ENCODE assay signal across 10 cellular contexts in genomic region chr1:225437710-225438437, GRCh38. TPM values are rescaled to one million over a fixed set of nuclear protein-coding genes. Genes with fewer than 3 reads are reported as not detected.
A peak's percentile ranks its signal among the peaks of the same experiment; 100 is the strongest.
DNase-seq lines count a peak whose midpoint lies in the region; ATAC-seq, FAIRE-seq and TF ChIP-seq lines count a peak whose summit lies in the region.
"Had no signal": no experiment of that assay in that cellular context is flagged by ENCODE, and none has a peak within 500 bp of the region (broad histone marks: within the 10 kb centered on the region; RNA-seq: fewer than 3 reads in every experiment).

No MANE protein-coding gene starts in this region.

- RAD21 ChIA-PET in GM12878 (lab: Charles Lee; ENCODE audit: unreplicated experiment): no interaction called here

- TF ChIP-seq CTCF in Caco-2 (IDR thresholded peaks at IDR 0.05; ENCODE audit: insufficient read depth in 1 of 2, low read depth in 1 of 2, low read length in 1 of 2, severe bottlenecking in 1 of 2, unreplicated experiment in 1 of 2) (peak; percentile 17 to 36), LNCAP (IDR thresholded peaks at IDR 0.05) (peak; percentile 33; the same call in 1 of the 2 replicates), GM12878 (IDR thresholded peaks at IDR 0.05 in 2 of 3, conservative IDR thresholded peaks at IDR 0.05 in 1 of 3; ENCODE audit: control insufficient read depth in 2 of 3, extremely low read depth in 1 of 3, insufficient read depth in 1 of 3, low read depth in 3 of 3, low read length in 3 of 3) (peak; percentile 24 to 28 (median 26); a peak in 3 of 6 replicates)

- in situ Hi-C loops in GM12878 (cut with MboI): no loop called here

- no peak for TF ChIP-seq RAD21 in GM12878 (IDR thresholded peaks at IDR 0.05; ENCODE audit: insufficient read depth, low read depth, low read length)

- no peak overlapping the region for H3K14ac ChIP-seq in mesenchymal stem cell (ENCODE audit: low read length in 2 of 2)

- H2BK5ac ChIP-seq in mesenchymal stem cell (ENCODE audit: low read depth, low read length, poor library complexity, severe bottlenecking): no peak overlapping the region

- no peaks in the 10 kb centered on the region for H3K79me1 ChIP-seq in mesenchymal stem cell (replicated peaks; ENCODE audit: low read length, poor library complexity, severe bottlenecking)

- H4K91ac ChIP-seq in mesenchymal stem cell (ENCODE audit: low read length): no peak overlapping the region

- peaks cover 19% of the 10 kb centered on the region for H3K4me1 Mint-ChIP-seq in Caco-2 (ENCODE audit: low read depth, unreplicated experiment)

- H2AK5ac ChIP-seq in mesenchymal stem cell (ENCODE audit: low read length, severe bottlenecking): peak overlapping the region; percentile 54

- H3K9me3 ChIP-seq in Caco-2 (no peaks in the 10 kb centered on the region), GM12878 (replicated peaks; ENCODE audit: control insufficient read depth, insufficient read depth, low read length) (no peaks in the 10 kb centered on the region), mesenchymal stem cell (ENCODE audit: control insufficient read depth, low read length) (no peaks in the 10 kb centered on the region)

- BruUV-seq in Caco-2 (replicated peaks; lab: Mats Ljungman, UMichigan): no TSS peak
- no TSS peak for BruUV-seq in GM12878 (replicated peaks; lab: Mats Ljungman, UMichigan)

- no peak overlapping the region for H3K27ac Mint-ChIP-seq in Caco-2 (ENCODE audit: unreplicated experiment)

- no peak overlapping the region for H4K8ac ChIP-seq in mesenchymal stem cell (ENCODE audit: low read length)

- no peak for FAIRE-seq in GM12878 (lab: Jason Lieb, UNC)
- FAIRE-seq: GM18507 had no signal

- H3K4me2 ChIP-seq in GM12878 (ENCODE audit: control insufficient read depth, insufficient read depth): no peak overlapping the region
- no peak overlapping the region for H3K4me2 ChIP-seq in mesenchymal stem cell (ENCODE audit: low read length, poor library complexity, severe bottlenecking)

- 74% methylated on average over 5 of the region's 5 CpGs for WGBS in GM12878 (ENCODE audit: insufficient coverage, insufficient replicate concordance, low lambda C conversion rate, missing lambda C conversion rate)
- WGBS in mesenchymal stem cell: 95% methylated on average over 5 of the region's 5 CpGs

- TF ChIP-seq EP300 in GM12878 (IDR thresholded peaks at IDR 0.05; ENCODE audit: borderline replicate concordance in 1 of 2, control insufficient read depth in 1 of 2, low read depth in 2 of 2, low read length in 2 of 2): no peak

- no peaks in the 10 kb centered on the region for H4K20me1 ChIP-seq in GM12878 (ENCODE audit: control insufficient read depth, insufficient read depth)

- H3K4me1 ChIP-seq in Caco-2 (peaks cover 31% of the 10 kb centered on the region), GM12878 (ENCODE audit: control insufficient read depth, insufficient read depth, low read length) (peaks cover 21% of the 10 kb centered on the region), mesenchymal stem cell (ENCODE audit: control insufficient read depth, insufficient read depth, low read depth, low read length) (peaks cover 10% of the 10 kb centered on the region)

- SMC1A ChIA-PET in GM12878 (lab: Charles Lee; ENCODE audit: uncharacterized antibody, unreplicated experiment): interaction anchor here (1.7 kb wide), 1 partner anchor 13 kb away, joined by 5 read pairs; no protein-coding TSS in a partner anchor

- no peak overlapping the region for H3K23ac ChIP-seq in mesenchymal stem cell (ENCODE audit: low read length in 2 of 2)

- ATAC-seq in GM12878 (no peak), GM21360 (IDR thresholded peaks at IDR 0.05; ENCODE audit: unreplicated experiment) (no peak)

- H2BK15ac ChIP-seq in mesenchymal stem cell (ENCODE audit: low read depth, poor library complexity, severe bottlenecking): no peak overlapping the region

- POLR2A ChIA-PET in Caco-2 (lab: Charles Lee) (no interaction called here), GM12878 (lab: Charles Lee) (no interaction called here)

- H3K4me3 Mint-ChIP-seq in Caco-2 (ENCODE audit: unreplicated experiment): no peak overlapping the region

- H2BK12ac ChIP-seq in mesenchymal stem cell (ENCODE audit: low read length in 2 of 2): no peak overlapping the region

- H3K27ac ChIP-seq in GM12878 (ENCODE audit: control insufficient read depth, insufficient read depth): no peak overlapping the region
- H3K27ac ChIP-seq in mesenchymal stem cell (ENCODE audit: low read length, poor library complexity, severe bottlenecking): no peak overlapping the region

- no peaks in the 10 kb centered on the region for H3K79me2 ChIP-seq in GM12878 (ENCODE audit: control insufficient read depth, insufficient read depth, low read length)

- DNase-seq in Caco-2 (no peak), GM12878 (ENCODE audit: low read depth, low spot score) (no peak), mesenchymal stem cell (peak; percentile 41), COLO829 (ENCODE audit: low spot score) (no peak), pons (ENCODE audit: low spot score) (no peak)
- no peak for DNase-seq in activated CD4-positive, alpha-beta T cell treated with anti-CD3 and anti-CD28 coated beads for 4 hours
- DNase-seq: occipital lobe had no signal

- no peak overlapping the region for H3K18ac ChIP-seq in mesenchymal stem cell (ENCODE audit: low read depth in 1 of 2, low read length in 2 of 2)

- H3K36me3 Mint-ChIP-seq in Caco-2 (ENCODE audit: insufficient read depth, unreplicated experiment): no peaks in the 10 kb centered on the region

- CTCF ChIA-PET in Caco-2 (lab: Charles Lee): interaction anchor here (0.9 kb wide), 1 partner anchor 19 kb away, joined by 4 read pairs; no protein-coding TSS in a partner anchor
- CTCF ChIA-PET in GM12878 (lab: Yijun Ruan, JAX): no interaction called here

- no peak overlapping the region for H3K4me3 ChIP-seq in Caco-2 (ENCODE audit: low read depth, low read length)
- no peak overlapping the region for H3K4me3 ChIP-seq in GM12878
- H3K4me3 ChIP-seq in mesenchymal stem cell (ENCODE audit: insufficient read depth in 1 of 2, low read depth in 1 of 2, low read length in 2 of 2): no peak overlapping the region

- H2AFZ ChIP-seq in GM12878 (ENCODE audit: control insufficient read depth, low read depth, low read length) (no peak overlapping the region), mesenchymal stem cell (ENCODE audit: low read depth, low read length) (no peak overlapping the region)

- TF ChIP-seq POLR2A in GM12878 (IDR thresholded peaks at IDR 0.05; ENCODE audit: low read depth, low read length): no peak

- H3K36me3 ChIP-seq in Caco-2 (ENCODE audit: control insufficient read depth, insufficient read depth, low read length): no peaks in the 10 kb centered on the region
- no peaks in the 10 kb centered on the region for H3K36me3 ChIP-seq in GM12878 (ENCODE audit: control insufficient read depth in 2 of 2, insufficient read depth in 2 of 2, low read length in 1 of 2)
- H3K36me3 ChIP-seq in mesenchymal stem cell (ENCODE audit: control insufficient read depth in 1 of 2, insufficient read depth in 2 of 2, low read depth in 1 of 2, low read length in 2 of 2): no peaks in the 10 kb centered on the region

- H2BK120ac ChIP-seq in mesenchymal stem cell (ENCODE audit: low read depth, low read length): no peak overlapping the region

- no peak overlapping the region for H3K4ac ChIP-seq in mesenchymal stem cell (ENCODE audit: low read depth in 1 of 2, low read length in 2 of 2)

- intact Hi-C loops in Caco-2 (cut with micrococcal nuclease; ENCODE audit: unreplicated experiment): no loop called here
- intact Hi-C loops in GM12878 (cut with micrococcal nuclease; ENCODE audit: unreplicated experiment): no loop called here

- H3K27me3 ChIP-seq in Caco-2 (replicated peaks; ENCODE audit: control insufficient read depth, insufficient read depth, low read length) (no peaks in the 10 kb centered on the region; the same call in 1 of the 2 replicates), GM12878 (replicated peaks in 1 of 2; ENCODE audit: control insufficient read depth in 2 of 2, insufficient read depth in 2 of 2, low read length in 1 of 2) (no peaks in the 10 kb centered on the region), mesenchymal stem cell (ENCODE audit: control insufficient read depth in 1 of 2, insufficient read depth in 1 of 2, low read length in 2 of 2) (peaks cover 0 to 18% of the 10 kb centered on the region in 2 experiments)

- no peak overlapping the region for H3K9ac ChIP-seq in GM12878 (ENCODE audit: control insufficient read depth, insufficient read depth, low read length)
- no peak overlapping the region for H3K9ac ChIP-seq in mesenchymal stem cell (ENCODE audit: low read length)

- no peaks in the 10 kb centered on the region for H3K27me3 Mint-ChIP-seq in Caco-2 (ENCODE audit: insufficient read depth, unreplicated experiment)

- H3K9me3 Mint-ChIP-seq in Caco-2 (ENCODE audit: unreplicated experiment): no peaks in the 10 kb centered on the region

TF ChIP-seq in GM12878, 131 proteins besides CTCF, POLR2A, EP300 and RAD21 (continues in another document):
- TF ChIP-seq MTA3 (IDR thresholded peaks at IDR 0.05; ENCODE audit: borderline replicate concordance, low read length) (no peak), RCOR1 (conservative IDR thresholded peaks at IDR 0.05; ENCODE audit: low read depth, low read length) (no peak)

RNA-seq across cellular contexts. Expression of gene LBR, which starts 10.0 kb away (rescaled TPM):
- total RNA-seq in Caco-2 (2022) (127 and 149 TPM in 2 replicates), GM12878 (2014; rRNA removed) (98.7 and 119 TPM in 2 replicates), GM12878 (2014; rRNA removed; fragmentation: Illumina TruSeq; extraction: Trizol) (114 and 115 TPM in 2 replicates), GM12878 (2021) (121 and 122 TPM in 2 replicates)
- 109 and 122 TPM in 2 replicates for total RNA-seq in GM12878 (2013; cell fraction: nucleolus; rRNA removed)
- 23.2 TPM for polyA plus RNA-seq in GM12878 (2011; ENCODE audit: low read depth)
- polyA plus RNA-seq in GM12878 (2011; rRNA removed) (107 and 150 TPM in 2 replicates), GM12878 (2014; fragmentation: Illumina TruSeq; extraction: Trizol) (113 and 134 TPM in 2 replicates), GM12878 (2014; fragmentation: Nextera tagmentation; extraction: Ambion mirVana) (100 to 1,000 TPM in 1 of 2 experiments, 10 to 100 TPM in 1; 81.8 to 120 TPM), GM12878 (2014; rRNA removed) (77.6 and 82.7 TPM in 2 replicates), GM12878 (2016; fragmentation: Nextera tagmentation; extraction: Ambion mirVana) (100 to 1,000 TPM; 169 to 178 TPM)
- polyA plus RNA-seq in GM12878 (2011; cell fraction: cytosol; rRNA removed): 65.0 and 77.4 TPM in 2 replicates
- 58.7 and 70.0 TPM in 2 replicates for polyA plus RNA-seq in GM12878 (2011; cell fraction: nucleus; rRNA removed)
- 45.6 and 47.4 TPM in 2 replicates for polyA plus RNA-seq in GM12878 (2012)
- polyA minus RNA-seq in GM12878 (2011; rRNA and poly(A)+ RNA removed): 95.3 and 99.4 TPM in 2 replicates
- 31.2 and 33.1 TPM in 2 replicates for polyA minus RNA-seq in GM12878 (2011; cell fraction: cytosol; rRNA and poly(A)+ RNA removed)
- 50.9 and 107 TPM in 2 replicates for polyA minus RNA-seq in GM12878 (2011; cell fraction: nucleus; rRNA and poly(A)+ RNA removed)
- 30.8 TPM for polyA plus RNA-seq in mesenchymal stem cell (2013, experiment 1 of 2)
- 30.9 TPM for polyA plus RNA-seq in mesenchymal stem cell (2013, experiment 2 of 2)
